In genomic region chr1:95122151-95122697, GRCh38 we compare ENCODE assay signal across 23 cellular contexts. TPM values are rescaled to one million over a fixed set of nuclear protein-coding genes. Genes with fewer than 3 reads are reported as not detected.
DNase-seq lines count a peak whose midpoint lies in the region; ATAC-seq, FAIRE-seq and TF ChIP-seq lines count a peak whose summit lies in the region.
"Had no signal": no experiment of that assay in that cellular context is flagged by ENCODE, and none has a peak within 500 bp of the region (broad histone marks: within the 10 kb centered on the region; RNA-seq: fewer than 3 reads in every experiment).

No MANE protein-coding gene starts in this region.

- H3K79me2 ChIP-seq in HepG2 (ENCODE audit: insufficient read depth, low read length): peaks cover 41% of the 10 kb centered on the region

- TF ChIP-seq POLR2A in HepG2 (IDR thresholded peaks at IDR 0.05; ENCODE audit: insufficient read depth in 1 of 2, low read depth in 2 of 2, low read length in 2 of 2): peak in 1 of 2 experiments; percentile 36; a peak in 1 of 4 replicates
- TF ChIP-seq POLR2A in transverse colon (IDR thresholded peaks at IDR 0.05): no peak

- in situ Hi-C loops in HepG2 (cut with HindIII; ENCODE audit: extremely low pct_ligation_motif_present, low pct_unique_long_range_greater_than_20kb): loop anchor here (10.0 kb wide), 1 partner anchor 47 kb away; the partner anchor contains the start of gene ALG14
- in situ Hi-C loops in transverse colon (cut with MboI; ENCODE audit: low pct_ligation_motif_present in 1 of 4, low pct_unique_long_range_greater_than_20kb in 1 of 4, low sequenced_read_pairs in 3 of 4): no loop called here

- no peak for DNase-seq in WTC11 (ENCODE audit: low spot score)
- peak; percentile 99 for DNase-seq in HepG2 (ENCODE audit: low spot score)
- peak; percentile 27 for DNase-seq in transverse colon
- DNase-seq in NCI-H82 treated with DMSO at 0.1 percent for 48 hours (lab: John Stamatoyannopoulos, UW; ENCODE audit: unreplicated experiment): no peak
- DNase-seq in effector CD4-positive, alpha-beta T cell: no peak
- DNase-seq in NK-92 treated with Interleukin-12 subunit alpha and Interleukin-12 subunit beta, amount 100 ng/mL, for 24 hours (lab: John Stamatoyannopoulos, UW): no peak
- DNase-seq: Calu3; CD4-positive, alpha-beta memory T cell; EL; GM23248; KBM-7; NCI-H1105 treated with DMSO at 0.1 percent for 48 hours; NCI-H1694 treated with DMSO at 0.1 percent for 48 hours; NCI-H2107; NCI-H345; NCI-H524 treated with DMSO at 0.1 percent for 48 hours had no signal

- H3K9me3 ChIP-seq in HEK293 (ENCODE audit: control insufficient read depth, insufficient read depth, low read depth, low read length) (no peaks in the 10 kb centered on the region), HepG2 (ENCODE audit: low read length) (no peaks in the 10 kb centered on the region), transverse colon (no peaks in the 10 kb centered on the region)
- H3K9me3 ChIP-seq: BLaER1, HAP-1 had no signal

- peak overlapping the region; percentile 68 for H3K9ac ChIP-seq in HepG2 (ENCODE audit: insufficient read depth, low read depth, low read length)
- H3K9ac ChIP-seq: BLaER1, GM23248 had no signal

- TF ChIP-seq RAD21 in HepG2 (CRISPR knock-in tag; IDR thresholded peaks at IDR 0.05): 0 out of 2 replicates have a peak, but pooled peaks have one; percentile 31

- CTCF ChIA-PET in HEK293 (lab: Yijun Ruan, JAX) (no interaction called here), WTC11 (lab: Charles Lee) (interaction anchor here (0.9 kb wide), 1 partner anchor 112 kb away, joined by 3 read pairs; the partner anchor contains the start of gene RWDD3), HepG2 (lab: Yijun Ruan, JAX; ENCODE audit: low intra/inter-chr PET ratio, low total read pairs) (no interaction called here)

- H2AFZ ChIP-seq in HepG2 (ENCODE audit: low read length): no peak overlapping the region
- H2AFZ ChIP-seq: GM23248 had no signal

- no peaks in the 10 kb centered on the region for H3K9me3 Mint-ChIP-seq in WTC11
- H3K9me3 Mint-ChIP-seq: CD4-positive, alpha-beta memory T cell had no signal

- H3K27me3 ChIP-seq in HepG2 (ENCODE audit: control insufficient read depth in 1 of 2, insufficient read depth in 2 of 2, low read length in 2 of 2) (no peaks in the 10 kb centered on the region), transverse colon (no peaks in the 10 kb centered on the region)

- no peak overlapping the region for H3K27ac ChIP-seq in HEK293 (ENCODE audit: extremely low read depth, low read depth, low read length)
- H3K27ac ChIP-seq in HepG2 (ENCODE audit: extremely low read length, insufficient read depth, low read length): peak overlapping the region; percentile 96
- H3K27ac ChIP-seq in transverse colon: peak overlapping the region in 3 of 4 donors; percentile 15 to 42 (median 30)
- H3K27ac ChIP-seq: BLaER1, GM23248, SK-N-MC had no signal

- peak overlapping the region; percentile 59 for H3K4me2 ChIP-seq in HepG2 (ENCODE audit: low read depth, low read length)
- H3K4me2 ChIP-seq: BLaER1 had no signal

- H3K4me1 Mint-ChIP-seq in WTC11: peaks cover 20% of the 10 kb centered on the region

- intact Hi-C loops in HepG2 (cut with micrococcal nuclease; ENCODE audit: unreplicated experiment) (loop anchor here (1.0 kb wide), 1 partner anchor 11 kb away; no protein-coding TSS in a partner anchor), transverse colon (cut with DNase I; ENCODE audit: low total_unique reads) (no loop called here)

- BruUV-seq in HepG2 (replicated peaks; lab: Mats Ljungman, UMichigan): no TSS peak

- H4K20me1 ChIP-seq in HepG2 (ENCODE audit: insufficient read depth, low read length): no peaks in the 10 kb centered on the region
- H4K20me1 ChIP-seq: BLaER1 had no signal

- peak overlapping the region; percentile 6; the same call in 1 of the 2 replicates for H3K27ac Mint-ChIP-seq in WTC11
- H3K27ac Mint-ChIP-seq: CD4-positive, alpha-beta memory T cell had no signal

- WGBS in HepG2 (ENCODE audit: low lambda C conversion rate): 5% methylated on average over 8 of the region's 8 CpGs
- WGBS in transverse colon (ENCODE audit: low coverage in 1 of 2), 2 donors: 56 to 57% methylated on average over 7 to 8 of the region's 8 CpGs

- POLR2A ChIA-PET in HEK293 (lab: Yijun Ruan, JAX) (no interaction called here), WTC11 (lab: Charles Lee) (interaction anchor here (0.8 kb wide), 1 partner anchor 112 kb away, joined by 3 read pairs; the partner anchor contains the start of gene RWDD3), HepG2 (lab: Yijun Ruan, JAX) (interaction anchor here (0.7 to 2.0 kb wide), 7 partner anchors 9 to 111 kb away, joined by 3 to 17 read pairs (median 5); partner anchors contain the start of genes ALG14 and RWDD3)

- H3K36me3 ChIP-seq in HEK293 (ENCODE audit: control insufficient read depth in 2 of 2, insufficient read depth in 1 of 2, low read length in 2 of 2) (no peaks in the 10 kb centered on the region), HepG2 (replicated peaks in 1 of 2; ENCODE audit: control insufficient read depth in 1 of 2, insufficient read depth in 2 of 2, low read length in 2 of 2) (no peaks in the 10 kb centered on the region), transverse colon (no peaks in the 10 kb centered on the region)
- H3K36me3 ChIP-seq: BLaER1, HAP-1 had no signal

- TF ChIP-seq EP300 in HepG2 (IDR thresholded peaks at IDR 0.05; ENCODE audit: low read depth in 2 of 2, low read length in 2 of 2): peak; percentile 84 to 95; a peak in 3 of 4 replicates
- peak; percentile 87 for TF ChIP-seq EP300 in HepG2 (CRISPR knock-in tag; IDR thresholded peaks at IDR 0.05; ENCODE audit: borderline replicate concordance)
- no peak for TF ChIP-seq EP300 in transverse colon (IDR thresholded peaks at IDR 0.05; ENCODE audit: low read depth)

- no peaks in the 10 kb centered on the region for H3K36me3 Mint-ChIP-seq in WTC11

- peak; percentile 98 for FAIRE-seq in HepG2 (lab: Jason Lieb, UNC)
- FAIRE-seq: GM12891 had no signal

- peaks cover 15% of the 10 kb centered on the region for H3K27me3 Mint-ChIP-seq in WTC11 (ENCODE audit: low read depth)

- no peak overlapping the region for H3K4me3 Mint-ChIP-seq in WTC11
- H3K4me3 Mint-ChIP-seq: CD4-positive, alpha-beta memory T cell had no signal

- ATAC-seq in WTC11 (no peak), HepG2 (peak; percentile 91)
- ATAC-seq: Panc1 had no signal

- no peak overlapping the region for H3K4me3 ChIP-seq in HEK293 (ENCODE audit: low read depth, low read length)
- no peak overlapping the region for H3K4me3 ChIP-seq in HepG2 (replicated peaks in 1 of 3; ENCODE audit: insufficient read depth in 1 of 3, low read depth in 2 of 3, low read length in 3 of 3)
- no peak overlapping the region for H3K4me3 ChIP-seq in transverse colon
- H3K4me3 ChIP-seq: BLaER1, GM23248, HAP-1, SK-N-MC had no signal

- H3K4me1 ChIP-seq in HEK293 (ENCODE audit: control insufficient read depth, insufficient read depth, low read length) (no peaks in the 10 kb centered on the region), HepG2 (ENCODE audit: insufficient read depth, low read length) (peaks cover 72% of the 10 kb centered on the region), transverse colon (peaks cover 0 to 32% (median 12%) of the 10 kb centered on the region in 4 donors)

- TF ChIP-seq CTCF in HEK293 (tag by site-specific recombination; IDR thresholded peaks at IDR 0.05) (no peak), WTC11 (IDR thresholded peaks at IDR 0.05) (no peak), HepG2 (CRISPR knock-in tag; IDR thresholded peaks at IDR 0.05) (peak; percentile 20; the same call in 1 of the 2 replicates), transverse colon (IDR thresholded peaks at IDR 0.05) (no peak)

RNA-seq across cellular contexts. Expression of gene TLCD4, which starts 5.1 kb away (rescaled TPM):
- total RNA-seq in WTC11 (2021) (2.0 to 4.7 TPM (median 3.5 TPM) in 3 replicates), HepG2 (2016; rRNA removed; fragmentation: Illumina TruSeq; extraction: Trizol) (11.9 and 14.5 TPM in 2 replicates), transverse colon (10 to 100 TPM in 3 of 4 donors, 1 to 10 TPM in 1; 3.4 to 68.8 (median 43.5) TPM)
- total RNA-seq in HepG2 (2016; cell fraction: cytosol; rRNA removed; fragmentation: Illumina TruSeq; extraction: Trizol; ENCODE audit: low read depth): 71.5 and 79.3 TPM in 2 replicates
- 15.0 and 17.4 TPM in 2 replicates for total RNA-seq in HepG2 (2016; cell fraction: insoluble cytoplasmic fraction; rRNA removed; fragmentation: Illumina TruSeq; extraction: Trizol)
- 26.6 and 27.6 TPM in 2 replicates for total RNA-seq in HepG2 (2016; cell fraction: membrane; rRNA removed; fragmentation: Illumina TruSeq; extraction: Trizol)
- 10.3 and 10.9 TPM in 2 replicates for total RNA-seq in HepG2 (2016; cell fraction: nucleus; rRNA removed; fragmentation: Illumina TruSeq; extraction: Trizol)
- polyA plus RNA-seq in HepG2 (2011; rRNA removed): 4.1 and 4.7 TPM in 2 replicates
- polyA plus RNA-seq in HepG2 (2011; cell fraction: cytosol; rRNA removed): 1.9 and 3.6 TPM in 2 replicates
- 1.00 and 1.9 TPM in 2 replicates for polyA plus RNA-seq in HepG2 (2011; cell fraction: nucleus; rRNA removed)
- polyA plus RNA-seq in HepG2 (2012): 10.2 and 17.7 TPM in 2 replicates
- polyA plus RNA-seq in HepG2 (2016; cell fraction: cytosol; fragmentation: Illumina TruSeq; extraction: Trizol; ENCODE audit: low read depth): 2.5 and 3.6 TPM in 2 replicates
- polyA plus RNA-seq in HepG2 (2016; cell fraction: insoluble cytoplasmic fraction; fragmentation: Illumina TruSeq; extraction: Trizol; ENCODE audit: low read depth): 9.3 and 10.5 TPM in 2 replicates
- 6.3 and 7.5 TPM in 2 replicates for polyA plus RNA-seq in HepG2 (2016; cell fraction: membrane; fragmentation: Illumina TruSeq; extraction: Trizol; ENCODE audit: low read depth)
- 9.9 and 11.4 TPM in 2 replicates for polyA plus RNA-seq in HepG2 (2016; cell fraction: nucleus; fragmentation: Illumina TruSeq; extraction: Trizol; ENCODE audit: insufficient read depth, low read depth)
- polyA minus RNA-seq in HepG2 (2011; rRNA and poly(A)+ RNA removed; ENCODE audit: low replicate concordance): 7.5 and 9.8 TPM in 2 replicates
- 9.3 and 10.9 TPM in 2 replicates for polyA minus RNA-seq in HepG2 (2011; cell fraction: cytosol; rRNA and poly(A)+ RNA removed)
- polyA minus RNA-seq in HepG2 (2011; cell fraction: nucleus; rRNA and poly(A)+ RNA removed): 7.2 and 7.9 TPM in 2 replicates
- total RNA-seq: A673, GM23248 had no signal
- polyA plus RNA-seq: GM23248 had no signal

RNA-seq across cellular contexts. Expression of gene ALG14, which starts 49.5 kb away (rescaled TPM):
- total RNA-seq in WTC11 (2021) (0.94 to 2.3 TPM (median 1.4 TPM) in 3 replicates), HepG2 (2016; rRNA removed; fragmentation: Illumina TruSeq; extraction: Trizol) (6.1 and 12.7 TPM in 2 replicates), transverse colon (1 to 10 TPM in 3 of 4 donors, under 1 TPM in 1; 0.40 to 2.3 (median 2.2) TPM)
- 2.6 and 6.2 TPM in 2 replicates for total RNA-seq in HepG2 (2016; cell fraction: cytosol; rRNA removed; fragmentation: Illumina TruSeq; extraction: Trizol; ENCODE audit: low read depth)
- total RNA-seq in HepG2 (2016; cell fraction: insoluble cytoplasmic fraction; rRNA removed; fragmentation: Illumina TruSeq; extraction: Trizol): 7.8 and 11.4 TPM in 2 replicates
- 4.5 and 4.8 TPM in 2 replicates for total RNA-seq in HepG2 (2016; cell fraction: membrane; rRNA removed; fragmentation: Illumina TruSeq; extraction: Trizol)
- total RNA-seq in HepG2 (2016; cell fraction: nucleus; rRNA removed; fragmentation: Illumina TruSeq; extraction: Trizol): 5.6 and 13.0 TPM in 2 replicates
- 4.5 and 5.5 TPM in 2 replicates for polyA plus RNA-seq in HepG2 (2011; rRNA removed)
- polyA plus RNA-seq in HepG2 (2011; cell fraction: cytosol; rRNA removed): 1.9 and 2.6 TPM in 2 replicates
- 1.2 and 2.2 TPM in 2 replicates for polyA plus RNA-seq in HepG2 (2011; cell fraction: nucleus; rRNA removed)
- polyA plus RNA-seq in HepG2 (2012): 3.5 and 6.1 TPM in 2 replicates
- polyA plus RNA-seq in HepG2 (2016; cell fraction: cytosol; fragmentation: Illumina TruSeq; extraction: Trizol; ENCODE audit: low read depth): 3.2 and 3.5 TPM in 2 replicates
- polyA plus RNA-seq in HepG2 (2016; cell fraction: insoluble cytoplasmic fraction; fragmentation: Illumina TruSeq; extraction: Trizol; ENCODE audit: low read depth): 7.9 and 10.9 TPM in 2 replicates
- 4.2 and 7.1 TPM in 2 replicates for polyA plus RNA-seq in HepG2 (2016; cell fraction: membrane; fragmentation: Illumina TruSeq; extraction: Trizol; ENCODE audit: low read depth)
- 10.4 and 11.9 TPM in 2 replicates for polyA plus RNA-seq in HepG2 (2016; cell fraction: nucleus; fragmentation: Illumina TruSeq; extraction: Trizol; ENCODE audit: insufficient read depth, low read depth)
- 13.9 and 20.9 TPM in 2 replicates for polyA minus RNA-seq in HepG2 (2011; rRNA and poly(A)+ RNA removed; ENCODE audit: low replicate concordance)
- 0.62 and 3.3 TPM in 2 replicates for polyA minus RNA-seq in HepG2 (2011; cell fraction: cytosol; rRNA and poly(A)+ RNA removed)
- 4.2 and 5.0 TPM in 2 replicates for polyA minus RNA-seq in HepG2 (2011; cell fraction: nucleus; rRNA and poly(A)+ RNA removed)

Comparison
In these comparisons a context has a peak if more than half of its experiments do, and no peak if none do; other contexts are left out.
1. DNase-seq: peak in HepG2 (single experiment) and transverse colon (single experiment); none in WTC11 (single experiment), NCI-H82 treated with DMSO at 0.1 percent for 48 hours (single experiment), effector CD4-positive, alpha-beta T cell (single experiment) and NK-92 treated with Interleukin-12 subunit alpha and Interleukin-12 subunit beta, amount 100 ng/mL, for 24 hours (single experiment).
2. Of the 63 proteins assayed by ChIP-seq in both HepG2 and HEK293: peak only in HepG2: ATF2, CTCF, MEIS1, MYNN, PATZ1, PRDM10 and 21 more; only in HEK293: none; in both: none; in neither: 34; mixed calls (peak in some experiments, not most) for 2.